18 cellular contexts compared by ENCODE assay signal in genomic region chr7:66950311-66950710, GRCh38. TPM values are rescaled to one million over a fixed set of nuclear protein-coding genes. Genes with fewer than 3 reads are reported as not detected.
DNase-seq lines count a peak whose midpoint lies in the region; ATAC-seq and TF ChIP-seq lines count a peak whose summit lies in the region.
"Had no signal": no experiment of that assay in that cellular context is flagged by ENCODE, and none has a peak within 500 bp of the region (broad histone marks: within the 10 kb centered on the region; RNA-seq: fewer than 3 reads in every experiment).

No MANE protein-coding gene starts in this region.

- H3K4me1 Mint-ChIP-seq in chondrocyte (ENCODE audit: low read depth): peaks cover 23% of the 10 kb centered on the region
- H3K4me1 Mint-ChIP-seq in stimulated activated memory B cell treated with anti-CD40 and anti-IgM and Interleukin-4, amounts not matched to agents 10 μg/mL and 1 μg/mL and 100 μg/mL, for 72 hours: peaks cover 11% of the 10 kb centered on the region

- H3K4me3 ChIP-seq in coronary artery: no peak overlapping the region
- H3K4me3 ChIP-seq: K562 had no signal

- no peaks in the 10 kb centered on the region for H3K27me3 Mint-ChIP-seq in chondrocyte (ENCODE audit: low read depth)
- H3K27me3 Mint-ChIP-seq in stimulated activated memory B cell treated with anti-CD40 and anti-IgM and Interleukin-4, amounts not matched to agents 10 μg/mL and 1 μg/mL and 100 μg/mL, for 72 hours: no peaks in the 10 kb centered on the region
- H3K27me3 Mint-ChIP-seq: CD4-positive, alpha-beta T cell had no signal

- no peak overlapping the region for H3K27ac ChIP-seq in coronary artery

- no peak for ATAC-seq in stimulated activated memory B cell treated with anti-CD40 and anti-IgM and Interleukin-4, amounts not matched to agents 10 μg/mL and 1 μg/mL and 100 μg/mL, for 72 hours
- ATAC-seq: K562 had no signal

- no peak overlapping the region for H3K4me3 Mint-ChIP-seq in chondrocyte (ENCODE audit: unreplicated experiment)
- H3K4me3 Mint-ChIP-seq in stimulated activated memory B cell treated with anti-CD40 and anti-IgM and Interleukin-4, amounts not matched to agents 10 μg/mL and 1 μg/mL and 100 μg/mL, for 72 hours: no peak overlapping the region
- H3K4me3 Mint-ChIP-seq: CD4-positive, alpha-beta T cell; HFFc6 had no signal

- H3K9me3 Mint-ChIP-seq in chondrocyte (ENCODE audit: low read depth): no peaks in the 10 kb centered on the region
- no peaks in the 10 kb centered on the region for H3K9me3 Mint-ChIP-seq in stimulated activated memory B cell treated with anti-CD40 and anti-IgM and Interleukin-4, amounts not matched to agents 10 μg/mL and 1 μg/mL and 100 μg/mL, for 72 hours
- H3K9me3 Mint-ChIP-seq: CD4-positive, alpha-beta T cell; HFFc6 had no signal

- peak overlapping the region; percentile 22 for H3K27ac Mint-ChIP-seq in chondrocyte (ENCODE audit: unreplicated experiment)
- no peak overlapping the region for H3K27ac Mint-ChIP-seq in stimulated activated memory B cell treated with anti-CD40 and anti-IgM and Interleukin-4, amounts not matched to agents 10 μg/mL and 1 μg/mL and 100 μg/mL, for 72 hours
- H3K27ac Mint-ChIP-seq: CD4-positive, alpha-beta T cell; HFFc6 had no signal

- peak; percentile 34 for DNase-seq in A172 (ENCODE audit: low spot score)
- DNase-seq in LHCN-M2 (ENCODE audit: low read depth): peak; percentile 76
- no peak for DNase-seq in chondrocyte (ENCODE audit: low spot score)
- DNase-seq in myocyte (ENCODE audit: low read depth): peak; percentile 46
- DNase-seq in coronary artery (ENCODE audit: low spot score): no peak
- no peak for DNase-seq in NCI-H2029 (lab: John Stamatoyannopoulos, UW)
- DNase-seq in SW 1271 (lab: John Stamatoyannopoulos, UW): no peak
- DNase-seq: AML-193; CD4-positive, alpha-beta T cell; DMS79; GF-D8; HFFc6; NCI-H1105 treated with DMSO at 0.1 percent for 48 hours; NCI-H187; NCI-H446 treated with DMSO at 0.1 percent for 48 hours; NCI-H748 treated with DMSO at 0.1 percent for 48 hours had no signal

- peaks cover 21% of the 10 kb centered on the region for H3K36me3 Mint-ChIP-seq in chondrocyte (ENCODE audit: low read depth)
- H3K36me3 Mint-ChIP-seq in stimulated activated memory B cell treated with anti-CD40 and anti-IgM and Interleukin-4, amounts not matched to agents 10 μg/mL and 1 μg/mL and 100 μg/mL, for 72 hours: peaks cover 34% of the 10 kb centered on the region

- TF ChIP-seq CTCF in chondrocyte (IDR thresholded peaks at IDR 0.05): no peak
- TF ChIP-seq CTCF in coronary artery (IDR thresholded peaks at IDR 0.05): no peak

RNA-seq across cellular contexts. Expression of gene TMEM248, which starts 29.3 kb away (rescaled TPM):
- 124 and 129 TPM in 2 replicates for total RNA-seq in A172 (2014; rRNA removed; shearing (Covaris generic))
- total RNA-seq in LHCN-M2 (2014; rRNA removed): 153 and 170 TPM in 2 replicates
- polyA plus RNA-seq in LHCN-M2 (2012): 62.2 TPM
- 83.0 to 102 TPM (median 90.6 TPM) in 3 replicates for total RNA-seq in chondrocyte
- 154 TPM in 2 replicates for total RNA-seq in myocyte
- polyA plus RNA-seq in myocyte (2012): 77.8 TPM

RNA-seq across cellular contexts. Expression of gene SBDS, which starts 45.1 kb away (rescaled TPM):
- total RNA-seq in A172 (2014; rRNA removed; shearing (Covaris generic)): 192 and 259 TPM in 2 replicates
- total RNA-seq in LHCN-M2 (2014; rRNA removed) (216 and 247 TPM in 2 replicates), chondrocyte (124 to 146 TPM (median 144 TPM) in 3 replicates), myocyte (456 and 500 TPM in 2 replicates)
- 179 TPM for polyA plus RNA-seq in LHCN-M2 (2012)
- 233 TPM for polyA plus RNA-seq in myocyte (2012)

RNA-seq across cellular contexts. Expression of gene TYW1, which starts 46.3 kb away (rescaled TPM):
- 33.5 and 37.4 TPM in 2 replicates for total RNA-seq in A172 (2014; rRNA removed; shearing (Covaris generic))
- total RNA-seq in LHCN-M2 (2014; rRNA removed) (23.2 and 29.9 TPM in 2 replicates), chondrocyte (12.5 to 18.3 TPM (median 12.9 TPM) in 3 replicates), myocyte (25.2 and 42.2 TPM in 2 replicates)
- polyA plus RNA-seq in LHCN-M2 (2012): 8.6 TPM
- polyA plus RNA-seq in myocyte (2012): 16.8 TPM

Comparison
In these comparisons a context has a peak if more than half of its experiments do, and no peak if none do; other contexts are left out.
1. DNase-seq: peak in A172 (single experiment), LHCN-M2 (single experiment) and myocyte (single experiment); none in chondrocyte (single experiment), coronary artery (single experiment), NCI-H2029 (single experiment) and SW 1271 (0 of 2).